11 cellular contexts compared by ENCODE assay signal in the genomic region with DNA sequence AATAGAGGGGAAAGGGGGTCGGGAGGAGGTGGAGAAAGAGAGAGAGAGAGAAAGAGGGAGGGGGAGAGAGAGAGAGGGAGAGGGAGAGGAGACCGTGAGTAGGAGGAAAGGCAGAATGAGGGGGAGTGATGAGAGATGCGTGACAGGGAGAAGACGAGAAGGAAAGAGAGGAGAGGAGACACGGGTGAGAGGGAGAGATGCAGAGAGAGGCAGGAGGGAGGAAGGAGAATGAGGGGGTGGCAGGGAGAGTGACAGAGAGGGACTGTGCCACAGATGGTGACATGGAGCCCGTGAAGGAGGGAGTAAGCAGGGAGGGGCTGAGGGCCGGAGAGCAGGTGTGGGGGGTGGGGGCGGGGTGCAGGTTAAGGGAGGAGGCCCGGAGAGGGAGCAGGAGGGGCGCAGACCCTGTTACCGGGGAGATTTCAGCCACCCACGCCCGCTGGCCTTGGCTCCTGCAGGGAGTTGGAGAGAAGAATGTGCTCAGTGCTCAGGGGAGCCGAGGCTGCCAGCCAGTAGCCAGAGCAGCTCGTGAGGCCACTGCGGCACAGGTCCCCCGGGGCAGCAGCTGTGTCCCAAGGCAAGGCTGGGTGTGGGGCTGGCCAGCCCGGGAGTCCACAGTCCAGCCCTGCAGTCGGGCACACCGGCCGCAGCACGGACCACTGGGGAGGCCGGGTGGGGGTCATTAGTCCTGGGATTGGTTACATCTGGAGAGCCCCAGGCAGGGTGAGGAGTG. TPM values are rescaled to one million over a fixed set of nuclear protein-coding genes. Genes with fewer than 3 reads are reported as not detected.
DNase-seq lines count a peak whose midpoint lies in the region; ATAC-seq and TF ChIP-seq lines count a peak whose summit lies in the region.
"Had no signal": no experiment of that assay in that cellular context is flagged by ENCODE, and none has a peak within 500 bp of the region (broad histone marks: within the 10 kb centered on the region; RNA-seq: fewer than 3 reads in every experiment).

SSTR3 (minus strand) TSS at position 304 of the 733 bp plus-strand sequence. CDS start 4,674 bp downstream, outside the sequence.

- H3K36me3 Mint-ChIP-seq in neural crest cell (ENCODE audit: low read depth), result no peaks in the 10 kb centered on the region

- H3K27me3 ChIP-seq in dorsolateral prefrontal cortex, result peaks cover 0 to 9% (median 0%) of the 10 kb centered on the region in 45 donors

- intact Hi-C loops in dorsolateral prefrontal cortex (cut with DNase I), result no loop called here

- H3K4me1 Mint-ChIP-seq in neural crest cell, result peaks cover 13% of the 10 kb centered on the region

- ATAC-seq in HG02610 (IDR thresholded peaks at IDR 0.05; ENCODE audit: unreplicated experiment) (no peak), HG03139 (IDR thresholded peaks at IDR 0.05; ENCODE audit: unreplicated experiment) (no peak)
- ATAC-seq: gastroesophageal sphincter had no signal

- DNase-seq in G401 (ENCODE audit: low spot score), result peak; percentile 32
- DNase-seq in NCI-H1105 (lab: John Stamatoyannopoulos, UW), result peak; percentile 15
- DNase-seq in dorsolateral prefrontal cortex, result peak in 4 of 10 donors; percentile 32 to 65 (median 44)
- peak; percentile 16 for DNase-seq in neural crest cell (ENCODE audit: low read depth, low spot score)
- no peak for DNase-seq in NCI-H2081 (lab: John Stamatoyannopoulos, UW)
- DNase-seq in HT-29 (ENCODE audit: low spot score), result no peak
- DNase-seq: NCI-H526 treated with DMSO at 0.1 percent for 48 hours had no signal

- H3K4me3 Mint-ChIP-seq in neural crest cell, result no peak within 1 kb of the TSS

- peak within 1 kb of the TSS in 47 of 59 donors; percentile 5 to 54 (median 33) for H3K4me3 ChIP-seq in dorsolateral prefrontal cortex
- H3K4me3 ChIP-seq: gastroesophageal sphincter had no signal

- peaks cover 2% of the 10 kb centered on the region for H3K27me3 Mint-ChIP-seq in neural crest cell (ENCODE audit: low read depth)

- in situ Hi-C loops in G401 (cut with HindIII; ENCODE audit: low sequenced_read_pairs), result no loop called here

- no peaks in the 10 kb centered on the region for H3K9me3 Mint-ChIP-seq in neural crest cell

- no peak within 1 kb of the TSS for H3K27ac Mint-ChIP-seq in neural crest cell (ENCODE audit: unreplicated experiment)

- peak within 1 kb of the TSS in 56 of 59 donors; percentile 17 to 90 (median 74) for H3K27ac ChIP-seq in dorsolateral prefrontal cortex
- H3K27ac ChIP-seq: gastroesophageal sphincter had no signal

- TF ChIP-seq CTCF in dorsolateral prefrontal cortex (IDR thresholded peaks at IDR 0.05 in 54 of 56, conservative IDR thresholded peaks at IDR 0.05 in 2 of 56; ENCODE audit: low read depth in 1 of 56, partially characterized antibody in 56 of 56) (no peak), neural crest cell (conservative IDR thresholded peaks at IDR 0.05) (no peak)

RNA-seq across cellular contexts. Expression of gene SSTR3, which starts in this region (rescaled TPM):
- not detected in 2 replicates for total RNA-seq in G401 (2014; rRNA removed; shearing (Covaris generic))
- total RNA-seq in dorsolateral prefrontal cortex (10 to 100 TPM in 104 of 120 experiments, 1 to 10 TPM in 16; 2.8 to 26.3 (median 13.6) TPM), neural crest cell (0.09 TPM in 2 replicates)
- not detected in 2 replicates for total RNA-seq in HT-29 (2014; rRNA removed; shearing (Covaris generic))
- total RNA-seq: bronchial epithelial cell, gastroesophageal sphincter had no signal

Comparison
In these comparisons a context has a peak if more than half of its experiments do, and no peak if none do; other contexts are left out.
1. Peak in DNase-seq in G401; RNA of the gene not detected or under 1 TPM.
2. Peak in DNase-seq in neural crest cell; RNA of the gene not detected or under 1 TPM.